In the genomic region with DNA sequence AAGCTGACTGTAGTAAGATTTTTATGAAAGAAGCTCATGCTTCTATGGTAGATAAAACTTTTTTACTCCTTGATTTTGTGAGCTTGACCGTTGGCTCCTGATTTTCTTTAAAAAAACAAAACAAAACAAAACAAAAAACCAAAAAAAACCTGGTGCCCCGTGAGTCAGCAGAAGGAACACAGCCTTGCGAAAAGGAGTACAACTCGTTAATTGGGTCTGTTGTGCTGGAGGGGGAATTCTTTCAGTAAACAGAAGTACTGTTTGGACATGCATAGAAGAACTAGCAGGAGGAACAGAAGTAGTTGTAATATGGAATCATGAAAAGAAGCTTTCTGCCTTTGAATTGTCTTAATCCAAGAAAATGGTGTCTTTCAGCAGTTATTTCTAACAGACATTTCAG, we compare ENCODE assay signal across 17 cellular contexts.
DNase-seq lines count a peak whose midpoint lies in the region; ATAC-seq and TF ChIP-seq lines count a peak whose summit lies in the region.
"Had no signal": no experiment of that assay in that cellular context is flagged by ENCODE, and none has a peak within 500 bp of the region (broad histone marks: within the 10 kb centered on the region; RNA-seq: fewer than 3 reads in every experiment).

No MANE protein-coding gene starts in this region.

- H3K27me3 ChIP-seq in SJSA1 (replicated peaks): no peaks in the 10 kb centered on the region
- H3K27me3 ChIP-seq in esophagus squamous epithelium: no peaks in the 10 kb centered on the region
- H3K27me3 ChIP-seq in spleen (replicated peaks in 1 of 7): no peaks in the 10 kb centered on the region
- H3K27me3 ChIP-seq: ascending aorta had no signal

- no peak for TF ChIP-seq POLR2A in esophagus squamous epithelium (IDR thresholded peaks at IDR 0.05)
- TF ChIP-seq POLR2A in spleen (IDR thresholded peaks at IDR 0.05): no peak

- DNase-seq in ELF-1 (ENCODE audit: low read depth, low spot score) (peak; percentile 15), SJSA1 (ENCODE audit: low read depth in 1 of 2, low spot score in 2 of 2) (peak in 1 of 2 experiments; percentile 27), esophagus squamous epithelium (lab: John Stamatoyannopoulos, UW) (no peak), spleen (no peak), H4 (ENCODE audit: low spot score) (no peak), GM10266 (ENCODE audit: extremely low spot score) (no peak), left lobe of liver (ENCODE audit: low spot score) (no peak)
- no peak for DNase-seq in activated naive CD4-positive, alpha-beta T cell (lab: John Stamatoyannopoulos, UW)
- DNase-seq: activated CD8-positive, alpha-beta memory T cell treated with anti-CD3 and anti-CD28 coated beads, Interleukin-2, amount 10 ng/mL, durations not matched to agents 7 days and 5 days; activated gamma-delta T cell treated with Interleukin-2 at 50 U/mL for 16 hours; NCI-H2029 treated with DMSO at 0.1 percent for 48 hours; NCI-H526 treated with DMSO at 0.1 percent for 48 hours; posterior cingulate gyrus; stimulated activated naive CD8-positive, alpha-beta T cell treated with anti-CD3 and anti-CD28 coated beads, Interleukin-15, amount 100 ng/mL, for 72 hours; T-helper 1 cell had no signal

- TF ChIP-seq CTCF in esophagus squamous epithelium (IDR thresholded peaks at IDR 0.05): no peak
- no peak for TF ChIP-seq CTCF in spleen (IDR thresholded peaks at IDR 0.05 in 8 of 11, conservative IDR thresholded peaks at IDR 0.05 in 3 of 11)
- no peak for TF ChIP-seq CTCF in GM10266 (IDR thresholded peaks at IDR 0.05; ENCODE audit: control insufficient read depth, insufficient read depth, low read depth, missing control alignments)

- intact Hi-C loops in esophagus squamous epithelium (cut with DNase I): no loop called here
- intact Hi-C loops in spleen (cut with DNase I; ENCODE audit: low total_unique reads): loop anchor here (10.0 kb wide), 1 partner anchor 227 kb away; no protein-coding TSS in a partner anchor

- peaks cover 12% of the 10 kb centered on the region for H3K4me1 ChIP-seq in SJSA1 (replicated peaks)
- H3K4me1 ChIP-seq in esophagus squamous epithelium: peaks cover 0 to 55% (median 23%) of the 10 kb centered on the region in 3 donors
- H3K4me1 ChIP-seq in spleen: peaks cover 0 to 40% (median 0%) of the 10 kb centered on the region in 6 donors
- H3K4me1 ChIP-seq: ascending aorta had no signal

- WGBS in esophagus squamous epithelium, 2 donors: 30 to 31% methylated on average over 4 of the region's 4 CpGs
- 43 to 65% (median 58%) methylated on average over 4 of the region's 4 CpGs for WGBS in spleen, 5 donors

- H3K36me3 ChIP-seq in SJSA1: peaks cover 7% of the 10 kb centered on the region
- H3K36me3 ChIP-seq in esophagus squamous epithelium: peaks cover 0 to 96% (median 4%) of the 10 kb centered on the region in 3 donors
- peaks cover 6 to 98% (median 62%) of the 10 kb centered on the region in 6 donors for H3K36me3 ChIP-seq in spleen
- H3K36me3 ChIP-seq: ascending aorta had no signal

- H3K9me3 ChIP-seq in SJSA1 (replicated peaks): no peaks in the 10 kb centered on the region
- H3K9me3 ChIP-seq in esophagus squamous epithelium: no peaks in the 10 kb centered on the region
- no peaks in the 10 kb centered on the region for H3K9me3 ChIP-seq in spleen
- H3K9me3 ChIP-seq: ascending aorta had no signal

- ATAC-seq in left lobe of liver: no peak
- ATAC-seq: activated CD4-positive, CD25-positive, alpha-beta regulatory T cell treated with anti-CD3 and anti-CD28 coated beads, Interleukin-2, amount 50 U/mL, for 24 hours; activated CD8-positive, alpha-beta memory T cell treated with anti-CD3 and anti-CD28 coated beads, Interleukin-2, amount 10 ng/mL, durations not matched to agents 7 days and 5 days had no signal

- H3K4me3 ChIP-seq in SJSA1: no peak overlapping the region
- no peak overlapping the region for H3K4me3 ChIP-seq in esophagus squamous epithelium
- no peak overlapping the region for H3K4me3 ChIP-seq in spleen
- H3K4me3 ChIP-seq: ascending aorta had no signal

- H3K27ac ChIP-seq in SJSA1 (peak overlapping the region; percentile 40), esophagus squamous epithelium (peak overlapping the region; percentile 50 to 85 (median 74)), spleen (peak overlapping the region in 6 of 8 donors; percentile 23 to 72 (median 45))
- H3K27ac ChIP-seq: ascending aorta had no signal
